ENCODE assay signal across 22 cellular contexts in the genomic region with DNA sequence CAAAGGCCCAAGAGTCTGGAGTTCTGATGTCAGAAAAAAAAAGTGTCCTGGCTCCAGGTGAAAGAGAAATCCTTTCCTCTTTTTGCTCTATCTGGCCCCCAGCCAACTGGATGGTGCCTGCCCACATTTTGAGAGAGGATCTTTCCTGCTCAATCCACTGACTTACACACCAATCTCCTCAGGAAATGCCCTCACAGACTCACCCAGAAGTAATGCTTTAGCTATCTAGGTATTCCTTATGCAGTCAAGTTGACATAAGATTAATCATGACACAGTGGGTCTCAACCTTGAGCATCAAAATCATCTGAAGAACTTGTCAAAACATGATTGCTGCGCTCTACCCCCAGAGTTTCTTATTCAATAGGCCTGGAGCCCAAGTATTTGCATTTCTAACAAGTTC. TPM values are rescaled to one million over a fixed set of nuclear protein-coding genes. Genes with fewer than 3 reads are reported as not detected.
"Had no signal": no experiment of that assay in that cellular context is flagged by ENCODE, and none has a peak within 500 bp of the region (broad histone marks: within the 10 kb centered on the region; RNA-seq: fewer than 3 reads in every experiment).

No MANE protein-coding gene starts in this region.

- H3K27ac ChIP-seq: Peyer's patch had no signal

- ATAC-seq: activated T-helper 17 cell treated with anti-CD3 and anti-CD28 coated beads, Interleukin-2, amount 50 U/mL, for 72 hours; T-helper 17 cell had no signal

- H3K4me3 Mint-ChIP-seq: activated B cell treated with CpG ODN at 0.5 μM for 24 hours; activated CD4-positive, alpha-beta memory T cell treated with anti-CD3 and anti-CD28 coated beads, Interleukin-2, amount 10 ng/mL, durations not matched to agents 7 days and 5 days; activated CD4-positive, alpha-beta T cell treated with anti-CD3 and anti-CD28 coated beads, Interleukin-2, amount 10 ng/mL, durations not matched to agents 7 days and 5 days; activated naive CD4-positive, alpha-beta T cell treated with anti-CD3 and anti-CD28 coated beads, Interleukin-2, amount 50 U/mL, for 24 hours; activated T-helper 17 cell treated with anti-CD3 and anti-CD28 coated beads, Interleukin-2, amount 50 U/mL, for 72 hours; central memory CD8-positive, alpha-beta T cell; T-helper 17 cell had no signal

- H3K9me3 Mint-ChIP-seq: activated B cell treated with CpG ODN at 0.5 μM for 24 hours; activated CD4-positive, alpha-beta memory T cell treated with anti-CD3 and anti-CD28 coated beads, Interleukin-2, amount 10 ng/mL, durations not matched to agents 7 days and 5 days; activated CD4-positive, alpha-beta T cell treated with anti-CD3 and anti-CD28 coated beads, Interleukin-2, amount 10 ng/mL, durations not matched to agents 7 days and 5 days; activated naive CD4-positive, alpha-beta T cell treated with anti-CD3 and anti-CD28 coated beads, Interleukin-2, amount 50 U/mL, for 24 hours; activated T-helper 17 cell treated with anti-CD3 and anti-CD28 coated beads, Interleukin-2, amount 50 U/mL, for 72 hours had no signal

- H3K27ac Mint-ChIP-seq: activated B cell treated with CpG ODN at 0.5 μM for 24 hours; activated CD4-positive, alpha-beta memory T cell treated with anti-CD3 and anti-CD28 coated beads, Interleukin-2, amount 10 ng/mL, durations not matched to agents 7 days and 5 days; activated CD4-positive, alpha-beta T cell treated with anti-CD3 and anti-CD28 coated beads, Interleukin-2, amount 10 ng/mL, durations not matched to agents 7 days and 5 days; activated naive CD4-positive, alpha-beta T cell treated with anti-CD3 and anti-CD28 coated beads, Interleukin-2, amount 50 U/mL, for 24 hours; activated T-helper 17 cell treated with anti-CD3 and anti-CD28 coated beads, Interleukin-2, amount 50 U/mL, for 72 hours; T-helper 17 cell had no signal

- H3K4me1 Mint-ChIP-seq: activated B cell treated with CpG ODN at 0.5 μM for 24 hours; activated CD4-positive, alpha-beta memory T cell treated with anti-CD3 and anti-CD28 coated beads, Interleukin-2, amount 10 ng/mL, durations not matched to agents 7 days and 5 days; activated CD4-positive, alpha-beta T cell treated with anti-CD3 and anti-CD28 coated beads, Interleukin-2, amount 10 ng/mL, durations not matched to agents 7 days and 5 days; activated naive CD4-positive, alpha-beta T cell treated with anti-CD3 and anti-CD28 coated beads, Interleukin-2, amount 50 U/mL, for 24 hours; activated T-helper 17 cell treated with anti-CD3 and anti-CD28 coated beads, Interleukin-2, amount 50 U/mL, for 72 hours; central memory CD8-positive, alpha-beta T cell; T-helper 17 cell had no signal

- DNase-seq: activated B cell treated with CpG ODN at 0.5 μM for 24 hours; activated CD4-positive, alpha-beta memory T cell treated with anti-CD3 and anti-CD28 coated beads, Interleukin-2, amount 10 ng/mL, durations not matched to agents 7 days and 5 days; activated CD4-positive, alpha-beta T cell treated with anti-CD3 and anti-CD28 coated beads for 1 hour; activated CD4-positive, alpha-beta T cell treated with anti-CD3 and anti-CD28 coated beads, Interleukin-2, amount 10 ng/mL, durations not matched to agents 7 days and 5 days; activated gamma-delta T cell treated with Interleukin-2 at 50 U/mL for 16 hours; activated T-cell treated with anti-CD3 and anti-CD28 coated beads for 4 hours; activated T-cell treated with anti-CD3 and anti-CD28 coated beads, Interleukin-2, amount 50 U/mL, for 48 hours; aorta; Karpas-422; MM.1S; NCI-H146; NCI-H187 treated with DMSO at 0.1 percent for 48 hours; NCI-H2081 treated with DMSO at 0.1 percent for 48 hours; NCI-H524; Peyer's patch; SIG-M5; T-helper 17 cell; T-helper 9 cell had no signal

- H3K36me3 Mint-ChIP-seq: activated naive CD4-positive, alpha-beta T cell treated with anti-CD3 and anti-CD28 coated beads, Interleukin-2, amount 50 U/mL, for 24 hours had no signal

- H3K27me3 Mint-ChIP-seq: activated B cell treated with CpG ODN at 0.5 μM for 24 hours; activated CD4-positive, alpha-beta memory T cell treated with anti-CD3 and anti-CD28 coated beads, Interleukin-2, amount 10 ng/mL, durations not matched to agents 7 days and 5 days; activated CD4-positive, alpha-beta T cell treated with anti-CD3 and anti-CD28 coated beads, Interleukin-2, amount 10 ng/mL, durations not matched to agents 7 days and 5 days; central memory CD8-positive, alpha-beta T cell; T-helper 17 cell had no signal

RNA-seq across cellular contexts. Expression of a gene that starts 31.2 kb away (rescaled TPM):
- total RNA-seq: activated B cell treated with CpG ODN at 0.5 μM for 24 hours; activated CD4-positive, alpha-beta memory T cell treated with anti-CD3 and anti-CD28 coated beads, Interleukin-2, amount 10 ng/mL, durations not matched to agents 7 days and 5 days; activated CD4-positive, alpha-beta T cell treated with anti-CD3 and anti-CD28 coated beads, Interleukin-2, amount 10 ng/mL, durations not matched to agents 7 days and 5 days; activated CD8-positive, alpha-beta memory T cell treated with anti-CD3 and anti-CD28 coated beads for 36 hours; activated T-helper 17 cell treated with anti-CD3 and anti-CD28 coated beads, Interleukin-2, amount 50 U/mL, for 72 hours; aorta; Peyer's patch; T-helper 17 cell had no signal
